In genomic region chr7:117908031-117908795, GRCh38 we compare ENCODE assay signal across 22 cellular contexts. TPM values are rescaled to one million over a fixed set of nuclear protein-coding genes. Genes with fewer than 3 reads are reported as not detected.
DNase-seq lines count a peak whose midpoint lies in the region; ATAC-seq, FAIRE-seq and TF ChIP-seq lines count a peak whose summit lies in the region.
"Had no signal": no experiment of that assay in that cellular context is flagged by ENCODE, and none has a peak within 500 bp of the region (broad histone marks: within the 10 kb centered on the region; RNA-seq: fewer than 3 reads in every experiment).

No MANE protein-coding gene starts in this region.

- H3K4ac ChIP-seq in mesenchymal stem cell (ENCODE audit: low read depth in 1 of 2, low read length in 2 of 2): no peak overlapping the region

- intact Hi-C loops in transverse colon (cut with DNase I; ENCODE audit: low total_unique reads) (no loop called here), Right ventricle myocardium inferior (cut with DNase I) (no loop called here)

- H2BK15ac ChIP-seq in mesenchymal stem cell (ENCODE audit: low read depth, poor library complexity, severe bottlenecking): no peak overlapping the region

- no peaks in the 10 kb centered on the region for H3K79me1 ChIP-seq in mesenchymal stem cell (replicated peaks; ENCODE audit: low read length, poor library complexity, severe bottlenecking)

- no peak for TF ChIP-seq POLR2A in transverse colon (IDR thresholded peaks at IDR 0.05)

- no peak overlapping the region for H4K8ac ChIP-seq in mesenchymal stem cell (ENCODE audit: low read length)

- H3K36me3 ChIP-seq in HAP-1 (replicated peaks) (no peaks in the 10 kb centered on the region), bronchial epithelial cell (ENCODE audit: control insufficient read depth, insufficient read depth, low read length) (no peaks in the 10 kb centered on the region), mesenchymal stem cell (ENCODE audit: control insufficient read depth in 1 of 2, insufficient read depth in 2 of 2, low read depth in 1 of 2, low read length in 2 of 2) (no peaks in the 10 kb centered on the region), transverse colon (no peaks in the 10 kb centered on the region)

- no peak overlapping the region for H3K18ac ChIP-seq in mesenchymal stem cell (ENCODE audit: low read depth in 1 of 2, low read length in 2 of 2)

- no peak overlapping the region for H2BK120ac ChIP-seq in mesenchymal stem cell (ENCODE audit: low read depth, low read length)

- H2BK5ac ChIP-seq in mesenchymal stem cell (ENCODE audit: low read depth, low read length, poor library complexity, severe bottlenecking): no peak overlapping the region

- in situ Hi-C loops in HAP-1 (cut with MboI; ENCODE audit: low sequenced_read_pairs): no loop called here
- in situ Hi-C loops in transverse colon (cut with MboI; ENCODE audit: low pct_ligation_motif_present in 1 of 4, low pct_unique_long_range_greater_than_20kb in 1 of 4, low sequenced_read_pairs in 3 of 4): no loop called here

- H3K27me3 ChIP-seq in HAP-1 (ENCODE audit: low read depth) (no peaks in the 10 kb centered on the region), bronchial epithelial cell (ENCODE audit: control insufficient read depth, insufficient read depth, low read length) (no peaks in the 10 kb centered on the region), mesenchymal stem cell (ENCODE audit: control insufficient read depth in 1 of 2, insufficient read depth in 1 of 2, low read length in 2 of 2) (no peaks in the 10 kb centered on the region), transverse colon (no peaks in the 10 kb centered on the region)

- H3K9ac ChIP-seq in mesenchymal stem cell (ENCODE audit: low read length): no peak overlapping the region
- H3K9ac ChIP-seq: GM23248 had no signal

- no peak overlapping the region for H3K4me2 ChIP-seq in mesenchymal stem cell (ENCODE audit: low read length, poor library complexity, severe bottlenecking)

- H2BK12ac ChIP-seq in mesenchymal stem cell (ENCODE audit: low read length in 2 of 2): no peak overlapping the region

- H3K9me3 ChIP-seq in HAP-1 (no peaks in the 10 kb centered on the region), mesenchymal stem cell (ENCODE audit: control insufficient read depth, low read length) (no peaks in the 10 kb centered on the region), transverse colon (no peaks in the 10 kb centered on the region)
- H3K9me3 ChIP-seq: Caco-2 had no signal

- no peak for TF ChIP-seq EP300 in transverse colon (IDR thresholded peaks at IDR 0.05; ENCODE audit: low read depth)

- no peak overlapping the region for H4K91ac ChIP-seq in mesenchymal stem cell (ENCODE audit: low read length)

- H3K27ac ChIP-seq in mesenchymal stem cell (ENCODE audit: low read length, poor library complexity, severe bottlenecking) (no peak overlapping the region), transverse colon (no peak overlapping the region)
- H3K27ac ChIP-seq: C4-2B, GM23248 had no signal

- no peak overlapping the region for H3K14ac ChIP-seq in mesenchymal stem cell (ENCODE audit: low read length in 2 of 2)

- H3K4me1 ChIP-seq in HAP-1 (peaks cover 26% of the 10 kb centered on the region), mesenchymal stem cell (ENCODE audit: control insufficient read depth, insufficient read depth, low read depth, low read length) (no peaks in the 10 kb centered on the region), transverse colon (no peaks in the 10 kb centered on the region)
- H3K4me1 ChIP-seq: Caco-2 had no signal

- no peak overlapping the region for H3K23ac ChIP-seq in mesenchymal stem cell (ENCODE audit: low read length in 2 of 2)

- DNase-seq in HAP-1 (ENCODE audit: low spot score in 2 of 2) (peak; percentile 12 to 53), bronchial epithelial cell (ENCODE audit: low read depth) (peak; percentile 8), mesenchymal stem cell (peak; percentile 8), retinal pigment epithelial cell (ENCODE audit: low read depth) (peak; percentile 75), HTR-8/SVneo (ENCODE audit: insufficient read length, low spot score) (no peak), transverse colon (no peak), Right ventricle myocardium inferior (ENCODE audit: missing footprints) (no peak)
- DNase-seq: AML-193; Caco-2; CD4-positive, alpha-beta T cell; DMS153; GM23248; HFFc6; KG1 had no signal

- 70% methylated on average over 2 of the region's 3 CpGs for WGBS in mesenchymal stem cell
- 92 to 95% methylated on average over 3 of the region's 3 CpGs for WGBS in transverse colon (ENCODE audit: low coverage in 1 of 2), 2 donors

- no peak for TF ChIP-seq CTCF in bronchial epithelial cell (IDR thresholded peaks at IDR 0.05; ENCODE audit: insufficient read depth, low read length, severe bottlenecking)
- TF ChIP-seq CTCF in retinal pigment epithelial cell (conservative IDR thresholded peaks at IDR 0.05; ENCODE audit: low read depth, low read length): no peak
- no peak for TF ChIP-seq CTCF in transverse colon (IDR thresholded peaks at IDR 0.05)

- H2AFZ ChIP-seq in mesenchymal stem cell (ENCODE audit: low read depth, low read length): no peak overlapping the region
- H2AFZ ChIP-seq: GM23248 had no signal

- no peak overlapping the region for H2AK5ac ChIP-seq in mesenchymal stem cell (ENCODE audit: low read length, severe bottlenecking)

- H3K4me3 ChIP-seq in HAP-1: no peak overlapping the region
- H3K4me3 ChIP-seq in bronchial epithelial cell (ENCODE audit: low read depth, low read length): no peak overlapping the region
- H3K4me3 ChIP-seq in mesenchymal stem cell (ENCODE audit: insufficient read depth in 1 of 2, low read depth in 1 of 2, low read length in 2 of 2): no peak overlapping the region
- H3K4me3 ChIP-seq in retinal pigment epithelial cell (ENCODE audit: low read length): no peak overlapping the region
- no peak overlapping the region for H3K4me3 ChIP-seq in transverse colon
- H3K4me3 ChIP-seq: GM23248 had no signal

- no peak for ATAC-seq in Right ventricle myocardium inferior
- ATAC-seq: HCT116, HepG2 had no signal

- FAIRE-seq in bronchial epithelial cell (lab: Jason Lieb, UNC) (no peak), HTR-8/SVneo (lab: Jason Lieb, UNC) (no peak)
- FAIRE-seq: A204.1, G401.6, GM19239, H54, HepG2 had no signal

RNA-seq across cellular contexts. Expression of gene CTTNBP2, which starts 35.0 kb away (rescaled TPM):
- 0.26 and 0.38 TPM in 2 replicates for total RNA-seq in bronchial epithelial cell
- polyA plus RNA-seq in mesenchymal stem cell (2013, experiment 1 of 2): 1.9 TPM
- 1.8 TPM for polyA plus RNA-seq in mesenchymal stem cell (2013, experiment 2 of 2)
- 1 to 10 TPM; 2.6 to 6.2 (median 4.3) TPM for total RNA-seq in transverse colon
- 1.5 TPM for total RNA-seq in Right ventricle myocardium inferior
- total RNA-seq: CD4-positive, alpha-beta T cell; GM23248; HepG2; HFFc6 had no signal
- polyA plus RNA-seq: GM23248, HepG2, IgD-negative memory B cell had no signal

Comparison
In these comparisons a context has a peak if more than half of its experiments do, and no peak if none do; other contexts are left out.
1. DNase-seq: peak in HAP-1 (2 of 2), bronchial epithelial cell (single experiment), mesenchymal stem cell (single experiment) and retinal pigment epithelial cell (single experiment); none in HTR-8/SVneo (single experiment), transverse colon (single experiment) and Right ventricle myocardium inferior (single experiment).